27 cellular contexts compared by ENCODE assay signal in genomic region chr3:24490151-24490550, GRCh38. TPM values are rescaled to one million over a fixed set of nuclear protein-coding genes. Genes with fewer than 3 reads are reported as not detected.
A peak's percentile ranks its signal among the peaks of the same experiment; 100 is the strongest.
DNase-seq lines count a peak whose midpoint lies in the region; ATAC-seq and TF ChIP-seq lines count a peak whose summit lies in the region.
"Had no signal": no experiment of that assay in that cellular context is flagged by ENCODE, and none has a peak within 500 bp of the region (broad histone marks: within the 10 kb centered on the region; RNA-seq: fewer than 3 reads in every experiment).

No MANE protein-coding gene starts in this region.

- H3K4me1 Mint-ChIP-seq in MCF 10A (ENCODE audit: insufficient read depth, unreplicated experiment): peaks cover 45% of the 10 kb centered on the region
- H3K4me1 Mint-ChIP-seq: activated CD8-positive, alpha-beta memory T cell treated with anti-CD3 and anti-CD28 coated beads, Interleukin-2, amount 10 ng/mL, durations not matched to agents 7 days and 5 days had no signal

- H4K20me1 ChIP-seq in mammary epithelial cell (ENCODE audit: insufficient read depth, low read length): no peaks in the 10 kb centered on the region

- BruUV-seq in MCF 10A (replicated peaks; lab: Mats Ljungman, UMichigan) (no TSS peak), mammary epithelial cell (replicated peaks; lab: Mats Ljungman, UMichigan) (no TSS peak)

- H3K4me1 ChIP-seq in mammary epithelial cell (ENCODE audit: insufficient read depth, low read length) (peaks cover 50% of the 10 kb centered on the region), right lobe of liver (peaks cover 0 to 65% (median 14%) of the 10 kb centered on the region in 4 donors), tibial artery (peaks cover 0 to 83% (median 42%) of the 10 kb centered on the region in 4 donors)
- H3K4me1 ChIP-seq: parathyroid adenoma had no signal

- in situ Hi-C loops in mammary epithelial cell (cut with MboI; ENCODE audit: low sequenced_read_pairs in 2 of 2): loop anchor here in 1 of 2 donors (25.0 kb wide), 1 partner anchor 228 kb away; no protein-coding TSS in a partner anchor

- POLR2A ChIA-PET in MCF 10A (lab: Yijun Ruan, JAX): interaction anchor here (0.5 to 2.0 kb wide), 10 partner anchors 9 to 219 kb away, joined by 3 to 8 read pairs (median 4); no protein-coding TSS in a partner anchor

- H3K27me3 Mint-ChIP-seq in MCF 10A (ENCODE audit: insufficient read depth, unreplicated experiment): no peaks in the 10 kb centered on the region

- H3K9me3 Mint-ChIP-seq in MCF 10A (ENCODE audit: unreplicated experiment): no peaks in the 10 kb centered on the region
- H3K9me3 Mint-ChIP-seq: activated T-helper 1 cell treated with anti-CD3 and anti-CD28 coated beads, Interleukin-12 subunit alpha, Interleukin-12 subunit beta, Interleukin-2, Interleukin-4 antibody, amounts not matched to agents 30 ng/mL and 10 ng/mL and 1 ng/mL, durations not matched to agents 14 hours and 24 hours and 36 hours; nephron; stimulated activated naive CD8-positive, alpha-beta T cell treated with anti-CD3 and anti-CD28 coated beads, Interleukin-15, Interleukin-2, amounts not matched to agents 100 ng/mL and 50 ng/mL, for 24 hours had no signal

- CTCF ChIA-PET in MCF 10A (lab: Yijun Ruan, JAX): interaction anchor here (0.9 to 1.7 kb wide), 3 partner anchors 125 to 253 kb away, joined by 3 read pairs; no protein-coding TSS in a partner anchor
- CTCF ChIA-PET in mammary epithelial cell (lab: Charles Lee; ENCODE audit: low non-redundant PET): no interaction called here

- H2AFZ ChIP-seq in mammary epithelial cell (ENCODE audit: low read depth, low read length): no peak overlapping the region
- H2AFZ ChIP-seq: parathyroid adenoma had no signal

- 50% methylated on average over 2 of the region's 2 CpGs for WGBS in mammary epithelial cell (ENCODE audit: low coverage, missing lambda C conversion rate)
- WGBS in right lobe of liver (ENCODE audit: insufficient coverage, low coverage, low lambda C conversion rate, missing lambda C conversion rate): 30% methylated on average over 2 of the region's 2 CpGs

- H3K27me3 ChIP-seq in mammary epithelial cell (ENCODE audit: insufficient read depth, low read length) (no peaks in the 10 kb centered on the region), right lobe of liver (no peaks in the 10 kb centered on the region), tibial artery (no peaks in the 10 kb centered on the region)
- H3K27me3 ChIP-seq: body of pancreas had no signal

- H3K4me3 Mint-ChIP-seq in MCF 10A (ENCODE audit: unreplicated experiment): no peak overlapping the region
- H3K4me3 Mint-ChIP-seq: activated CD8-positive, alpha-beta memory T cell treated with anti-CD3 and anti-CD28 coated beads, Interleukin-2, amount 10 ng/mL, durations not matched to agents 7 days and 5 days; activated T-helper 1 cell treated with anti-CD3 and anti-CD28 coated beads, Interleukin-12 subunit alpha, Interleukin-12 subunit beta, Interleukin-2, Interleukin-4 antibody, amounts not matched to agents 30 ng/mL and 10 ng/mL and 1 ng/mL, durations not matched to agents 14 hours and 24 hours and 36 hours; nephron; stimulated activated naive CD8-positive, alpha-beta T cell treated with anti-CD3 and anti-CD28 coated beads, Interleukin-15, Interleukin-2, amounts not matched to agents 100 ng/mL and 50 ng/mL, for 24 hours had no signal

- H3K27ac Mint-ChIP-seq in MCF 10A (ENCODE audit: low read depth, unreplicated experiment): no peak overlapping the region
- H3K27ac Mint-ChIP-seq: activated CD8-positive, alpha-beta memory T cell treated with anti-CD3 and anti-CD28 coated beads, Interleukin-2, amount 10 ng/mL, durations not matched to agents 7 days and 5 days; activated naive CD4-positive, alpha-beta T cell treated with anti-CD3 and anti-CD28 coated beads, Interleukin-2, amount 50 U/mL, for 72 hours; activated T-helper 1 cell treated with anti-CD3 and anti-CD28 coated beads, Interleukin-12 subunit alpha, Interleukin-12 subunit beta, Interleukin-2, Interleukin-4 antibody, amounts not matched to agents 30 ng/mL and 10 ng/mL and 1 ng/mL, durations not matched to agents 14 hours and 24 hours and 36 hours; nephron; stimulated activated naive CD8-positive, alpha-beta T cell treated with anti-CD3 and anti-CD28 coated beads, Interleukin-15, Interleukin-2, amounts not matched to agents 100 ng/mL and 50 ng/mL, for 24 hours had no signal

- H3K27ac ChIP-seq in mammary epithelial cell (ENCODE audit: insufficient read depth, low read depth, low read length) (no peak overlapping the region), epithelial cell of prostate (peak overlapping the region; percentile 28), right lobe of liver (peak overlapping the region in 2 of 3 donors; percentile 57 to 98), tibial artery (peak overlapping the region; percentile 44 to 54)
- H3K27ac ChIP-seq: body of pancreas, parathyroid adenoma had no signal

- no peaks in the 10 kb centered on the region for H3K9me3 ChIP-seq in mammary epithelial cell (replicated peaks; ENCODE audit: insufficient read depth, low read length)
- H3K9me3 ChIP-seq in right lobe of liver: no peaks in the 10 kb centered on the region
- H3K9me3 ChIP-seq in tibial artery: no peaks in the 10 kb centered on the region
- H3K9me3 ChIP-seq: body of pancreas had no signal

- H3K79me2 ChIP-seq in mammary epithelial cell (ENCODE audit: insufficient read depth, low read length): peaks cover 65% of the 10 kb centered on the region
- H3K79me2 ChIP-seq: parathyroid adenoma had no signal

- peak; percentile 65 for TF ChIP-seq POLR2A in right lobe of liver (IDR thresholded peaks at IDR 0.05)

- H3K36me3 Mint-ChIP-seq in MCF 10A (ENCODE audit: insufficient read depth, unreplicated experiment): no peaks in the 10 kb centered on the region
- H3K36me3 Mint-ChIP-seq: activated CD8-positive, alpha-beta memory T cell treated with anti-CD3 and anti-CD28 coated beads, Interleukin-2, amount 10 ng/mL, durations not matched to agents 7 days and 5 days; activated naive CD4-positive, alpha-beta T cell treated with anti-CD3 and anti-CD28 coated beads, Interleukin-2, amount 50 U/mL, for 72 hours had no signal

- H3K36me3 ChIP-seq in mammary epithelial cell (ENCODE audit: insufficient read depth, low read length) (no peaks in the 10 kb centered on the region), right lobe of liver (no peaks in the 10 kb centered on the region), tibial artery (no peaks in the 10 kb centered on the region)

- H3K4me3 ChIP-seq in mammary epithelial cell (replicated peaks in 1 of 3; ENCODE audit: insufficient read depth in 1 of 3, low read depth in 2 of 3, low read length in 3 of 3) (no peak overlapping the region), right lobe of liver (no peak overlapping the region), tibial artery (no peak overlapping the region)
- H3K4me3 ChIP-seq: body of pancreas, GM12878 had no signal

- no peak for TF ChIP-seq CTCF in MCF 10A (IDR thresholded peaks at IDR 0.05; ENCODE audit: unreplicated experiment)
- TF ChIP-seq CTCF in mammary epithelial cell (conservative IDR thresholded peaks at IDR 0.05 in 1 of 2, IDR thresholded peaks at IDR 0.05 in 1 of 2; ENCODE audit: extremely low read depth in 1 of 2, insufficient read depth in 1 of 2, low read depth in 1 of 2, low read length in 2 of 2): no peak
- no peak for TF ChIP-seq CTCF in right lobe of liver (IDR thresholded peaks at IDR 0.05)
- TF ChIP-seq CTCF in tibial artery (IDR thresholded peaks at IDR 0.05): no peak

- intact Hi-C loops in MCF 10A (cut with micrococcal nuclease) (no loop called here), mammary epithelial cell (cut with micrococcal nuclease) (loop anchor here (5.0 kb wide), 1 partner anchor 107 kb away; no protein-coding TSS in a partner anchor), right lobe of liver (cut with DNase I) (loop anchor here in 1 of 2 donors (10.0 kb wide), 1 partner anchor 125 kb away; no protein-coding TSS in a partner anchor), tibial artery (cut with DNase I; ENCODE audit: low total_unique reads) (loop anchor here (10.0 kb wide), 3 partner anchors 135 to 495 kb away; no protein-coding TSS in a partner anchor)

- ATAC-seq in right lobe of liver: peak; percentile 33 to 62 (median 48)
- no peak for ATAC-seq in HG03439 (IDR thresholded peaks at IDR 0.05; ENCODE audit: unreplicated experiment)
- ATAC-seq: activated CD8-positive, alpha-beta memory T cell treated with anti-CD3 and anti-CD28 coated beads, Interleukin-2, amount 10 ng/mL, durations not matched to agents 7 days and 5 days; activated naive CD4-positive, alpha-beta T cell treated with anti-CD3 and anti-CD28 coated beads, Interleukin-2, amount 50 U/mL, for 72 hours; body of pancreas; GM12878 had no signal

- H3K9ac ChIP-seq in mammary epithelial cell (ENCODE audit: insufficient read depth, low read length): no peak overlapping the region
- H3K9ac ChIP-seq: parathyroid adenoma had no signal

- dilution Hi-C loops in mammary epithelial cell (cut with HindIII; ENCODE audit: low sequenced_read_pairs): no loop called here

- DNase-seq in MCF 10A (ENCODE audit: unreplicated experiment) (peak; percentile 69), mammary epithelial cell (no peak), epithelial cell of prostate (ENCODE audit: low read depth, low spot score) (no peak), right lobe of liver (peak in 1 of 3 donors; percentile 82), tibial artery (peak; percentile 70 to 72), NCI-H2227 (lab: John Stamatoyannopoulos, UW; ENCODE audit: unreplicated experiment) (no peak)
- DNase-seq in activated CD4-positive, CD25-positive, alpha-beta regulatory T cell treated with anti-CD3 and anti-CD28 coated beads, Interleukin-2, amount 50 U/mL, for 72 hours: no peak
- DNase-seq: 8988T; activated CD4-positive, alpha-beta T cell treated with anti-CD3 and anti-CD28 coated beads for 4 hours; activated CD8-positive, alpha-beta memory T cell treated with anti-CD3 and anti-CD28 coated beads, Interleukin-2, amount 10 ng/mL, durations not matched to agents 7 days and 5 days; DMS79; GOT3; Karpas-422; kidney; NCI-H1105; NCI-H2081; NCI-H446 treated with DMSO at 0.1 percent for 48 hours; stimulated activated CD4-positive, alpha-beta T cell treated with anti-CD3 and anti-CD28 coated beads, Interleukin-4, amount 100 ng/mL, for 1 hour; SW 1271 had no signal

- H3K4me2 ChIP-seq in mammary epithelial cell (ENCODE audit: insufficient read depth, low read depth, low read length): no peak overlapping the region

RNA-seq across cellular contexts. Expression of gene THRB, which starts 4.5 kb away (rescaled TPM):
- total RNA-seq in MCF 10A (2022): 3.8 and 4.2 TPM in 2 replicates
- total RNA-seq in mammary epithelial cell: 10 to 100 TPM; 13.1 to 16.3 TPM
- 4.0 TPM for polyA plus RNA-seq in mammary epithelial cell
- 4.0 TPM for polyA minus RNA-seq in mammary epithelial cell
- 10 to 100 TPM; 14.5 to 29.5 (median 17.3) TPM for total RNA-seq in right lobe of liver
- total RNA-seq: activated CD8-positive, alpha-beta memory T cell treated with anti-CD3 and anti-CD28 coated beads, Interleukin-2, amount 10 ng/mL, durations not matched to agents 7 days and 5 days; activated naive CD4-positive, alpha-beta T cell treated with anti-CD3 and anti-CD28 coated beads, Interleukin-2, amount 50 U/mL, for 72 hours; activated T-helper 1 cell treated with anti-CD3 and anti-CD28 coated beads, Interleukin-12 subunit alpha, Interleukin-12 subunit beta, Interleukin-2, Interleukin-4 antibody, amounts not matched to agents 30 ng/mL and 10 ng/mL and 1 ng/mL, durations not matched to agents 14 hours and 24 hours and 36 hours had no signal
- polyA plus RNA-seq: GM12878 had no signal

Comparison
In these comparisons a context has a peak if more than half of its experiments do, and no peak if none do; other contexts are left out.
1. DNase-seq: peak in MCF 10A (single experiment) and tibial artery (2 of 2); none in mammary epithelial cell (single experiment), epithelial cell of prostate (single experiment), activated CD4-positive, CD25-positive, alpha-beta regulatory T cell treated with anti-CD3 and anti-CD28 coated beads, Interleukin-2, amount 50 U/mL, for 72 hours (single experiment) and NCI-H2227 (single experiment).